23 cellular contexts compared by ENCODE assay signal in genomic region chr9:76107487-76107886, GRCh38.
DNase-seq lines count a peak whose midpoint lies in the region; ATAC-seq and TF ChIP-seq lines count a peak whose summit lies in the region.
"Had no signal": no experiment of that assay in that cellular context is flagged by ENCODE, and none has a peak within 500 bp of the region (broad histone marks: within the 10 kb centered on the region; RNA-seq: fewer than 3 reads in every experiment).

No MANE protein-coding gene starts in this region.

- no peaks in the 10 kb centered on the region for H3K36me3 ChIP-seq in uterus
- H3K36me3 ChIP-seq: ovary had no signal

- no peaks in the 10 kb centered on the region for H3K27me3 ChIP-seq in uterus
- H3K27me3 ChIP-seq: dorsolateral prefrontal cortex, ovary, spleen, upper lobe of right lung had no signal

- TF ChIP-seq CTCF in uterus (IDR thresholded peaks at IDR 0.05) = no peak

- H3K4me1 ChIP-seq in uterus = no peaks in the 10 kb centered on the region
- H3K4me1 ChIP-seq: spleen, upper lobe of right lung had no signal

- intact Hi-C loops in Right ventricle myocardium inferior (cut with DNase I) (no loop called here), cardiac septum (cut with DNase I) (no loop called here), uterus (cut with DNase I; ENCODE audit: low total_unique reads) (no loop called here)
- intact Hi-C loops in activated naive CD4-positive, alpha-beta T cell treated with anti-CD3 and anti-CD28 coated beads for 36 hours (cut with micrococcal nuclease) = no loop called here

- H3K4me3 Mint-ChIP-seq in activated naive CD4-positive, alpha-beta T cell treated with anti-CD3 and anti-CD28 coated beads for 36 hours = no peak overlapping the region
- H3K4me3 Mint-ChIP-seq: activated CD4-positive, alpha-beta memory T cell treated with anti-CD3 and anti-CD28 coated beads for 36 hours; activated T-helper 1 cell treated with anti-CD3 and anti-CD28 coated beads, Interleukin-12 subunit alpha, Interleukin-12 subunit beta, Interleukin-2, Interleukin-4 antibody, amounts not matched to agents 30 ng/mL and 10 ng/mL and 1 ng/mL, durations not matched to agents 14 hours and 24 hours and 36 hours; CD8-positive, alpha-beta T cell; stimulated activated effector memory CD8-positive, alpha-beta T cell treated with anti-CD3 and anti-CD28 coated beads, Interleukin-12 subunit alpha, Interleukin-12 subunit beta, amount 100 ng/mL, for 72 hours had no signal

- no peak overlapping the region for H3K27ac ChIP-seq in uterus
- H3K27ac ChIP-seq: spleen, upper lobe of right lung had no signal

- no peak overlapping the region for H3K27ac Mint-ChIP-seq in activated naive CD4-positive, alpha-beta T cell treated with anti-CD3 and anti-CD28 coated beads, Interleukin-2, amount 50 U/mL, for 72 hours
- H3K27ac Mint-ChIP-seq in activated naive CD4-positive, alpha-beta T cell treated with anti-CD3 and anti-CD28 coated beads for 36 hours = no peak overlapping the region
- H3K27ac Mint-ChIP-seq: activated CD4-positive, alpha-beta memory T cell treated with anti-CD3 and anti-CD28 coated beads for 36 hours; activated T-helper 1 cell treated with anti-CD3 and anti-CD28 coated beads, Interleukin-12 subunit alpha, Interleukin-12 subunit beta, Interleukin-2, Interleukin-4 antibody, amounts not matched to agents 30 ng/mL and 10 ng/mL and 1 ng/mL, durations not matched to agents 14 hours and 24 hours and 36 hours; CD8-positive, alpha-beta T cell; stimulated activated effector memory CD8-positive, alpha-beta T cell treated with anti-CD3 and anti-CD28 coated beads, Interleukin-12 subunit alpha, Interleukin-12 subunit beta, amount 100 ng/mL, for 72 hours had no signal

- peaks cover 6% of the 10 kb centered on the region for H3K4me1 Mint-ChIP-seq in activated naive CD4-positive, alpha-beta T cell treated with anti-CD3 and anti-CD28 coated beads for 36 hours (ENCODE audit: low read depth)
- H3K4me1 Mint-ChIP-seq: stimulated activated effector memory CD8-positive, alpha-beta T cell treated with anti-CD3 and anti-CD28 coated beads, Interleukin-12 subunit alpha, Interleukin-12 subunit beta, amount 100 ng/mL, for 72 hours had no signal

- H3K27me3 Mint-ChIP-seq in activated naive CD4-positive, alpha-beta T cell treated with anti-CD3 and anti-CD28 coated beads for 36 hours (ENCODE audit: low read depth) = no peaks in the 10 kb centered on the region
- H3K27me3 Mint-ChIP-seq: activated CD4-positive, alpha-beta memory T cell treated with anti-CD3 and anti-CD28 coated beads for 36 hours had no signal

- ATAC-seq in Right ventricle myocardium inferior (peak; percentile 89), GM19328 (IDR thresholded peaks at IDR 0.05; ENCODE audit: unreplicated experiment) (no peak)
- ATAC-seq in activated naive CD4-positive, alpha-beta T cell treated with anti-CD3 and anti-CD28 coated beads, Interleukin-2, amount 50 U/mL, for 72 hours = no peak
- ATAC-seq: CD8-positive, alpha-beta T cell; K562; left lobe of liver; stimulated activated effector memory CD8-positive, alpha-beta T cell treated with anti-CD3 and anti-CD28 coated beads, Interleukin-12 subunit alpha, Interleukin-12 subunit beta, amount 100 ng/mL, for 72 hours; upper lobe of right lung had no signal

- CTCF ChIA-PET in activated naive CD4-positive, alpha-beta T cell treated with anti-CD3 and anti-CD28 coated beads for 36 hours (lab: Charles Lee) = no interaction called here

- no peak for TF ChIP-seq POLR2A in uterus (IDR thresholded peaks at IDR 0.05)

- no peaks in the 10 kb centered on the region for H3K9me3 ChIP-seq in uterus
- H3K9me3 ChIP-seq: ovary, spleen, upper lobe of right lung had no signal

- DNase-seq in Right ventricle myocardium inferior (ENCODE audit: missing footprints) (no peak), cardiac septum (ENCODE audit: low spot score) (no peak), fibroblast of peridontal ligament (ENCODE audit: extremely low read depth) (peak; percentile 56), mucosa of gallbladder (ENCODE audit: low spot score) (peak; percentile 39), uterus (peak; percentile 17 to 19)
- DNase-seq in activated naive CD4-positive, alpha-beta T cell treated with anti-CD3 and anti-CD28 coated beads, Interleukin-2, amount 50 U/mL, for 72 hours (ENCODE audit: low spot score in 2 of 2) = no peak
- DNase-seq in activated naive CD4-positive, alpha-beta T cell treated with anti-CD3 and anti-CD28 coated beads for 36 hours = no peak
- DNase-seq: 8988T; activated CD4-positive, alpha-beta memory T cell treated with anti-CD3 and anti-CD28 coated beads for 36 hours; CD8-positive, alpha-beta T cell; DND-41; GOT3; NCI-H1105; NCI-H2171 treated with DMSO at 0.1 percent for 48 hours; spleen; upper lobe of right lung had no signal

- no peak overlapping the region for H3K4me3 ChIP-seq in uterus
- H3K4me3 ChIP-seq: dorsolateral prefrontal cortex, K562, ovary, spleen, upper lobe of right lung had no signal

- no peaks in the 10 kb centered on the region for H3K9me3 Mint-ChIP-seq in activated naive CD4-positive, alpha-beta T cell treated with anti-CD3 and anti-CD28 coated beads, Interleukin-2, amount 50 U/mL, for 72 hours
- no peaks in the 10 kb centered on the region for H3K9me3 Mint-ChIP-seq in activated naive CD4-positive, alpha-beta T cell treated with anti-CD3 and anti-CD28 coated beads for 36 hours
- H3K9me3 Mint-ChIP-seq: activated CD4-positive, alpha-beta memory T cell treated with anti-CD3 and anti-CD28 coated beads for 36 hours; activated T-helper 1 cell treated with anti-CD3 and anti-CD28 coated beads, Interleukin-12 subunit alpha, Interleukin-12 subunit beta, Interleukin-2, Interleukin-4 antibody, amounts not matched to agents 30 ng/mL and 10 ng/mL and 1 ng/mL, durations not matched to agents 14 hours and 24 hours and 36 hours; CD8-positive, alpha-beta T cell; stimulated activated effector memory CD8-positive, alpha-beta T cell treated with anti-CD3 and anti-CD28 coated beads, Interleukin-12 subunit alpha, Interleukin-12 subunit beta, amount 100 ng/mL, for 72 hours had no signal

- peaks cover 0 to 9% of the 10 kb centered on the region in 2 donors for H3K36me3 Mint-ChIP-seq in activated naive CD4-positive, alpha-beta T cell treated with anti-CD3 and anti-CD28 coated beads, Interleukin-2, amount 50 U/mL, for 72 hours
- peaks cover 22% of the 10 kb centered on the region for H3K36me3 Mint-ChIP-seq in activated naive CD4-positive, alpha-beta T cell treated with anti-CD3 and anti-CD28 coated beads for 36 hours (ENCODE audit: low read depth)
- H3K36me3 Mint-ChIP-seq: stimulated activated effector memory CD8-positive, alpha-beta T cell treated with anti-CD3 and anti-CD28 coated beads, Interleukin-12 subunit alpha, Interleukin-12 subunit beta, amount 100 ng/mL, for 72 hours had no signal

Comparison
In these comparisons a context has a peak if more than half of its experiments do, and no peak if none do; other contexts are left out.
1. DNase-seq: peak in fibroblast of peridontal ligament (single experiment), mucosa of gallbladder (single experiment) and uterus (2 of 2); none in Right ventricle myocardium inferior (single experiment), cardiac septum (single experiment), activated naive CD4-positive, alpha-beta T cell treated with anti-CD3 and anti-CD28 coated beads, Interleukin-2, amount 50 U/mL, for 72 hours (0 of 2) and activated naive CD4-positive, alpha-beta T cell treated with anti-CD3 and anti-CD28 coated beads for 36 hours (single experiment).